In the genomic region with DNA sequence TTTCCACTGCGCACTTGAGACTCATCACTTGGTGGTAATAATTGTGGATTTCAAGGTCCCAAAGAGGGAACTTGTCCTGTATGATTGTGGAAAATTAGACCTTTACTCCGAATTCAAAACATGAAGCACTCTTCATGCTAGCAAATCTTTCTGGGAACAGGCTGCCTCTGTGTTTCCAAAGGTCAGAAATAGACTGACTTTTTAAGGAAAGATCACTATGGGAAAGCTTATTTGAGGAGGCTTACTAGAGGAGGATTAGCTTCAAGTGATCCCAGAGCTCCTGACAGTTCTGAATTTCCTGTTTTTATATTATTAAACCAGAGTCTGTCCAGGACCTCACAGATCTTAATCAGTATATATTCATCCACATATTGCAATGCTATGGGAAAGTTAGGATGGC, we compare ENCODE assay signal across 2 cellular contexts.
TF ChIP-seq lines count a peak whose summit lies in the region.

No MANE protein-coding gene starts in this region.

TF ChIP-seq in IMR-90, 13 proteins besides CTCF, POLR2A, EP300 and RAD21:
- TF ChIP-seq MAFK (IDR thresholded peaks at IDR 0.05; ENCODE audit: low read depth, low read length) (no peak), MAZ (IDR thresholded peaks at IDR 0.05; ENCODE audit: borderline replicate concordance, low read depth, low read length) (no peak), USF2 (IDR thresholded peaks at IDR 0.05; ENCODE audit: low read depth, low read length) (no peak), CEBPB (IDR thresholded peaks at IDR 0.05; ENCODE audit: low read depth, low read length) (no peak), MXI1 (IDR thresholded peaks at IDR 0.05; ENCODE audit: borderline replicate concordance, low read depth, low read length) (no peak), BHLHE40 (IDR thresholded peaks at IDR 0.05; ENCODE audit: low read depth, low read length) (no peak), FOS (IDR thresholded peaks at IDR 0.05; ENCODE audit: low read depth, low read length) (no peak), NFE2L2 (IDR thresholded peaks at IDR 0.05; ENCODE audit: low read depth, low read length) (no peak), CHD1 (IDR thresholded peaks at IDR 0.05; ENCODE audit: low read depth, low read length) (no peak), RCOR1 (IDR thresholded peaks at IDR 0.05; ENCODE audit: insufficient replicate concordance, low read length) (no peak), SMC3 (IDR thresholded peaks at IDR 0.05; ENCODE audit: low read depth, low read length) (no peak), RFX5 (IDR thresholded peaks at IDR 0.05; ENCODE audit: low read depth, low read length) (no peak)
- TF ChIP-seq, protein P1, sequence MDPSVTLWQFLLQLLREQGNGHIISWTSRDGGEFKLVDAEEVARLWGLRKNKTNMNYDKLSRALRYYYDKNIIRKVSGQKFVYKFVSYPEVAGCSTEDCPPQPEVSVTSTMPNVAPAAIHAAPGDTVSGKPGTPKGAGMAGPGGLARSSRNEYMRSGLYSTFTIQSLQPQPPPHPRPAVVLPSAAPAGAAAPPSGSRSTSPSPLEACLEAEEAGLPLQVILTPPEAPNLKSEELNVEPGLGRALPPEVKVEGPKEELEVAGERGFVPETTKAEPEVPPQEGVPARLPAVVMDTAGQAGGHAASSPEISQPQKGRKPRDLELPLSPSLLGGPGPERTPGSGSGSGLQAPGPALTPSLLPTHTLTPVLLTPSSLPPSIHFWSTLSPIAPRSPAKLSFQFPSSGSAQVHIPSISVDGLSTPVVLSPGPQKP (IDR thresholded peaks at IDR 0.05; ENCODE audit: borderline replicate concordance, low read depth, low read length) = no peak

TF ChIP-seq in WTC11, 78 proteins besides CTCF, POLR2A, EP300 and RAD21:
- no peak for TF ChIP-seq HMGXB4 (CRISPR knock-in tag; IDR thresholded peaks at IDR 0.05)
- no peak for TF ChIP-seq CDX4 (CRISPR knock-in tag; IDR thresholded peaks at IDR 0.05; ENCODE audit: borderline replicate concordance)
- no peak for TF ChIP-seq HMGA2 (CRISPR knock-in tag; IDR thresholded peaks at IDR 0.05)
- TF ChIP-seq FOXK1 (CRISPR knock-in tag; IDR thresholded peaks at IDR 0.05) = no peak
- TF ChIP-seq, protein P2, sequence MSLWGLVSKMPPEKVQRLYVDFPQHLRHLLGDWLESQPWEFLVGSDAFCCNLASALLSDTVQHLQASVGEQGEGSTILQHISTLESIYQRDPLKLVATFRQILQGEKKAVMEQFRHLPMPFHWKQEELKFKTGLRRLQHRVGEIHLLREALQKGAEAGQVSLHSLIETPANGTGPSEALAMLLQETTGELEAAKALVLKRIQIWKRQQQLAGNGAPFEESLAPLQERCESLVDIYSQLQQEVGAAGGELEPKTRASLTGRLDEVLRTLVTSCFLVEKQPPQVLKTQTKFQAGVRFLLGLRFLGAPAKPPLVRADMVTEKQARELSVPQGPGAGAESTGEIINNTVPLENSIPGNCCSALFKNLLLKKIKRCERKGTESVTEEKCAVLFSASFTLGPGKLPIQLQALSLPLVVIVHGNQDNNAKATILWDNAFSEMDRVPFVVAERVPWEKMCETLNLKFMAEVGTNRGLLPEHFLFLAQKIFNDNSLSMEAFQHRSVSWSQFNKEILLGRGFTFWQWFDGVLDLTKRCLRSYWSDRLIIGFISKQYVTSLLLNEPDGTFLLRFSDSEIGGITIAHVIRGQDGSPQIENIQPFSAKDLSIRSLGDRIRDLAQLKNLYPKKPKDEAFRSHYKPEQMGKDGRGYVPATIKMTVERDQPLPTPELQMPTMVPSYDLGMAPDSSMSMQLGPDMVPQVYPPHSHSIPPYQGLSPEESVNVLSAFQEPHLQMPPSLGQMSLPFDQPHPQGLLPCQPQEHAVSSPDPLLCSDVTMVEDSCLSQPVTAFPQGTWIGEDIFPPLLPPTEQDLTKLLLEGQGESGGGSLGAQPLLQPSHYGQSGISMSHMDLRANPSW (CRISPR knock-in tag; conservative IDR thresholded peaks at IDR 0.05; ENCODE audit: low read depth) = no peak
- TF ChIP-seq, protein P3, sequence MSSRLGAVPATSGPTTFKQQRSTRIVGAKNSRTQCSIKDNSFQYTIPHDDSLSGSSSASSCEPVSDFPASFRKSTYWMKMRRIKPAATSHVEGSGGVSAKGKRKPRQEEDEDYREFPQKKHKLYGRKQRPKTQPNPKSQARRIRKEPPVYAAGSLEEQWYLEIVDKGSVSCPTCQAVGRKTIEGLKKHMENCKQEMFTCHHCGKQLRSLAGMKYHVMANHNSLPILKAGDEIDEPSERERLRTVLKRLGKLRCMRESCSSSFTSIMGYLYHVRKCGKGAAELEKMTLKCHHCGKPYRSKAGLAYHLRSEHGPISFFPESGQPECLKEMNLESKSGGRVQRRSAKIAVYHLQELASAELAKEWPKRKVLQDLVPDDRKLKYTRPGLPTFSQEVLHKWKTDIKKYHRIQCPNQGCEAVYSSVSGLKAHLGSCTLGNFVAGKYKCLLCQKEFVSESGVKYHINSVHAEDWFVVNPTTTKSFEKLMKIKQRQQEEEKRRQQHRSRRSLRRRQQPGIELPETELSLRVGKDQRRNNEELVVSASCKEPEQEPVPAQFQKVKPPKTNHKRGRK (CRISPR knock-in tag; IDR thresholded peaks at IDR 0.05; ENCODE audit: borderline replicate concordance) = no peak
- no peak for TF ChIP-seq USF2 (CRISPR knock-in tag; IDR thresholded peaks at IDR 0.05)
- TF ChIP-seq CBFB (CRISPR knock-in tag; IDR thresholded peaks at IDR 0.05; ENCODE audit: low read depth) = no peak
- no peak for TF ChIP-seq ZNF263 (CRISPR knock-in tag; IDR thresholded peaks at IDR 0.05; ENCODE audit: low read depth)
- no peak for TF ChIP-seq OVOL2 (CRISPR knock-in tag; IDR thresholded peaks at IDR 0.05; ENCODE audit: borderline replicate concordance)
- no peak for TF ChIP-seq RORB (CRISPR knock-in tag; IDR thresholded peaks at IDR 0.05)
- TF ChIP-seq FOXJ3 (CRISPR knock-in tag; IDR thresholded peaks at IDR 0.05; ENCODE audit: borderline replicate concordance) = no peak
- no peak for TF ChIP-seq TCF7 (CRISPR knock-in tag; IDR thresholded peaks at IDR 0.05; ENCODE audit: low read depth)
- no peak for TF ChIP-seq NFE2L1 (CRISPR knock-in tag; IDR thresholded peaks at IDR 0.05)
- no peak for TF ChIP-seq ESRRA (CRISPR knock-in tag; IDR thresholded peaks at IDR 0.05; ENCODE audit: borderline replicate concordance)
TF ChIP-seq in WTC11: peak in this region for 0.
